12 cellular contexts compared by ENCODE assay signal in the genomic region with DNA sequence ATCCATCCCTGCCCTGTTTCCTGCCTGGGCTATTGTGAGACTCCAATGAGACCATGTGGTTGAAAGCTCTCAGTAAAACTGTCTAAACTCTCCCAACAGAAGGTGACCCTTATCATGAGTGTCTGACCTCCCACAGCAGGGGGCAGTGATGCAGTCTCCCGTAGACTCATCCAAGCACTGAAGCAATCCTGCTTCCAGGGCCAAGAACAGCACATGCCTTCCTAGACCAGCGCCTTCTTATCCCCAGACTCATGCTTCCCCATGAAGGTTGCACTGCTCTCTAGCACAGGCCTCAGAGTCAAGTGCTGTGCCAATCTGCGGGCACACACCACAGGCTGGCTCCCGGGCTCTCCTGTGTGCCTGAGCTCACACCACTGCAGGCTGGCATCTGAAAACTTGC.
DNase-seq lines count a peak whose midpoint lies in the region; ATAC-seq, FAIRE-seq and TF ChIP-seq lines count a peak whose summit lies in the region.
"Had no signal": no experiment of that assay in that cellular context is flagged by ENCODE, and none has a peak within 500 bp of the region (broad histone marks: within the 10 kb centered on the region; RNA-seq: fewer than 3 reads in every experiment).

No MANE protein-coding gene starts in this region.

- no peaks in the 10 kb centered on the region for H3K36me3 ChIP-seq in RWPE2 (ENCODE audit: low read depth)

- peak; percentile 27 for TF ChIP-seq CTCF in RWPE2 (IDR thresholded peaks at IDR 0.05; ENCODE audit: poor library complexity, severe bottlenecking)

- no peak for FAIRE-seq in frontal cortex (lab: Jason Lieb, UNC)
- FAIRE-seq: TTC549 had no signal

- no peaks in the 10 kb centered on the region for H3K27me3 ChIP-seq in RWPE2 (ENCODE audit: insufficient read depth, poor library complexity, severe bottlenecking)

- no peak overlapping the region for H3K4me3 ChIP-seq in RWPE2 (ENCODE audit: severe bottlenecking)

- CTCF ChIA-PET in HEK293T (lab: Yijun Ruan, JAX) = no interaction called here

- peak; percentile 48; the same call in 1 of the 3 replicates for ATAC-seq in RWPE2 (ENCODE audit: low read depth)
- ATAC-seq in GM21737 (IDR thresholded peaks at IDR 0.05; ENCODE audit: unreplicated experiment) = no peak

- no peaks in the 10 kb centered on the region for H3K4me1 ChIP-seq in RWPE2 (ENCODE audit: insufficient read depth, poor library complexity, severe bottlenecking)

- POLR2A ChIA-PET in HEK293T (lab: Yijun Ruan, JAX) = no interaction called here

- H3K27ac ChIP-seq in RWPE2 (ENCODE audit: poor library complexity, severe bottlenecking) = no peak overlapping the region

- intact Hi-C loops in posterior vena cava (cut with DNase I) = loop anchor here in 1 of 2 donors (5.0 kb wide), 1 partner anchor 103 kb away; no protein-coding TSS in a partner anchor

- H3K9me3 ChIP-seq in RWPE2 (ENCODE audit: severe bottlenecking) = no peaks in the 10 kb centered on the region

- peak; percentile 65 for DNase-seq in Ammon's horn (ENCODE audit: low spot score)
- DNase-seq in RWPE2 (ENCODE audit: low spot score) = no peak
- peak; percentile 48 to 63 for DNase-seq in frontal cortex (ENCODE audit: low spot score in 2 of 2)
- peak; percentile 92 for DNase-seq in posterior vena cava (ENCODE audit: low spot score)
- DNase-seq in central memory CD4-positive, alpha-beta T cell = no peak
- DNase-seq in HEK293T (ENCODE audit: extremely low spot score) = no peak
- DNase-seq in activated CD4-positive, CD25-positive, alpha-beta regulatory T cell treated with anti-CD3 and anti-CD28 coated beads, Interleukin-2, amount 50 U/mL, for 72 hours = no peak
- DNase-seq: DND-41, MM.1S, naive B cell had no signal

TF ChIP-seq in HEK293T, 16 proteins besides CTCF, POLR2A, EP300 and RAD21:
- TF ChIP-seq ELF4 (IDR thresholded peaks at IDR 0.05) = no peak
- TF ChIP-seq FOXK2 (IDR thresholded peaks at IDR 0.05) = no peak
- no peak for TF ChIP-seq FOXA1 (IDR thresholded peaks at IDR 0.05)
- no peak for TF ChIP-seq TARDBP (IDR thresholded peaks at IDR 0.05)
- no peak for TF ChIP-seq LEF1 (IDR thresholded peaks at IDR 0.05; ENCODE audit: borderline replicate concordance)
- TF ChIP-seq HDGF (IDR thresholded peaks at IDR 0.05; ENCODE audit: borderline replicate concordance) = no peak
- no peak for TF ChIP-seq L3MBTL2 (conservative IDR thresholded peaks at IDR 0.05)
- no peak for TF ChIP-seq NFRKB (IDR thresholded peaks at IDR 0.05)
- no peak for TF ChIP-seq BHLHE40 (IDR thresholded peaks at IDR 0.05; ENCODE audit: borderline replicate concordance)
- no peak for TF ChIP-seq SP1 (IDR thresholded peaks at IDR 0.05)
- TF ChIP-seq SUZ12 (IDR thresholded peaks at IDR 0.05) = no peak
- no peak for TF ChIP-seq CTBP1 (IDR thresholded peaks at IDR 0.05; ENCODE audit: borderline replicate concordance)
- TF ChIP-seq PKNOX1 (IDR thresholded peaks at IDR 0.05) = no peak
- no peak for TF ChIP-seq ZNF384 (IDR thresholded peaks at IDR 0.05)

Comparison
In these comparisons a context has a peak if more than half of its experiments do, and no peak if none do; other contexts are left out.
1. DNase-seq: peak in Ammon's horn (single experiment), frontal cortex (2 of 2) and posterior vena cava (single experiment); none in RWPE2 (single experiment), central memory CD4-positive, alpha-beta T cell (single experiment), HEK293T (single experiment) and activated CD4-positive, CD25-positive, alpha-beta regulatory T cell treated with anti-CD3 and anti-CD28 coated beads, Interleukin-2, amount 50 U/mL, for 72 hours (single experiment).